1 cellular context compared by ENCODE assay signal in the genomic region with DNA sequence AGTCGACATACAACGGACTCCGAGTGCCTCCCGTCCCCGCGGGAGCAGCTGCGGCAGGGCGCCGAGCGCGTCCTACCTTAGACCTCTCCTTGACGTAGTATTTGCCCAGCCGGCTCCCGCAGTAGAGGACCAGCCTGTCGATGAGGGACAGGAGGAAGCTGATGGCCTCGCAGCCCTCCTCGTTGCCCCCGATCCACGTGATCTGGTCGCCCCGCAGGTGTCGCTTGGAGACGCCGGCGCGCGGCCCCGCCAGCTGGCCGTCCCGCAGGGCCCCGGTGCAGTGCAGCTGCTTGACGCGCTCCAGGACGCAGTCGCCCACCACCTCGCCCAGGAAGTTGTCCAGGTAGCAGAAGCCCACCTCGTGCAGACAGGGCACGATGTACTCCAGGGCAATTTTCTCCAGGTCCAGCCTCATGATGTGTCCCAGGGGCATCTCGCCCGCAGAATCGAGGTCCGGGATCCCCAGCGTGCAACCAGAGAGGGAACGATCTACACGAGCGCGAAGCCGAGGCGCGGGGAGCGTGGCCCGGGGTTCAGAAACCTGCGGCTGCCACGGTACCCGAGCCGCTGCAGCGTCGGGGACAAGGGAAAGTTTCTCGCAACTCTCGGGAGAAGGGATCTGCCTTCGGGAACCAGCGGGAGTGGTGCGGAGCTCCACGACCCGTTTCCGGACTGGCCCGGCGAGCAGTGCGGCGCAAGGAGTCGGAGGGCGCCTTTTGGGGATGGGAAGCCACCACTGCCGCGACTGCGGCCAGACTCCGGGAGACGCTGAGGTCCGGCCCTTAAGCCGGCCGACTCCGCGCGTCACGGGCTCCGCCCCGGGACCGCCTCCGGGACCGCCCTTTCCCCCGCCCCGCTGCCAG.
TF ChIP-seq lines count a peak whose summit lies in the region.

A gene (minus strand): TSS at position 755 of the 863 bp plus-strand sequence. CDS start 322 bp downstream, at position 433.

TF ChIP-seq in A549, 52 proteins besides CTCF, POLR2A, EP300 and RAD21 (continued from another document):
- peak in 1 of 2 experiments; percentile 62; a peak in 1 of 5 replicates for TF ChIP-seq JUN (IDR thresholded peaks at IDR 0.05)
- peak; percentile 70; the same call in 1 of the 2 replicates for TF ChIP-seq RNF2 (IDR thresholded peaks at IDR 0.05; ENCODE audit: borderline replicate concordance, low read depth)
- no peak for TF ChIP-seq HOXB5 (CRISPR knock-in tag; IDR thresholded peaks at IDR 0.05)
- TF ChIP-seq PHF8 (IDR thresholded peaks at IDR 0.05; ENCODE audit: borderline replicate concordance, low read depth): 0 out of 2 replicates have a peak, but pooled peaks have one; percentile 27
- no peak for TF ChIP-seq HEYL (CRISPR knock-in tag; IDR thresholded peaks at IDR 0.05)
- no peak for TF ChIP-seq JUNB (IDR thresholded peaks at IDR 0.05)
- no peak for TF ChIP-seq KDM5A (IDR thresholded peaks at IDR 0.05)
